ENCODE assay signal across 8 cellular contexts in genomic region chr17:48542114-48542955, GRCh38. TPM values are rescaled to one million over a fixed set of nuclear protein-coding genes. Genes with fewer than 3 reads are reported as not detected.
DNase-seq lines count a peak whose midpoint lies in the region; ATAC-seq lines count a peak whose summit lies in the region.

No MANE protein-coding gene starts in this region.

- peak; percentile 50 for DNase-seq in EH (ENCODE audit: low read depth)
- DNase-seq in T-cell, result peak in 10 of 34 experiments; percentile 16 to 49 (median 21)
- DNase-seq in effector memory CD4-positive, alpha-beta T cell, result no peak
- DNase-seq in naive B cell, result peak; percentile 21
- no peak for DNase-seq in NCI-H1417 treated with DMSO at 0.1 percent for 48 hours (lab: John Stamatoyannopoulos, UW)
- no peak for DNase-seq in posterior cingulate gyrus
- no peak for DNase-seq in Kasumi-1 (lab: John Stamatoyannopoulos, UW)

- H3K27ac Mint-ChIP-seq in T-cell, result peak overlapping the region; percentile 99 to 100
- peak overlapping the region in 5 of 6 donors; percentile 90 to 99 (median 93) for H3K27ac Mint-ChIP-seq in naive B cell

- H3K9me3 Mint-ChIP-seq in T-cell (no peaks in the 10 kb centered on the region), naive B cell (no peaks in the 10 kb centered on the region)

- peaks cover 41 to 63% (median 49%) of the 10 kb centered on the region in 3 donors for H3K4me1 Mint-ChIP-seq in T-cell
- H3K4me1 Mint-ChIP-seq in naive B cell, result peaks cover 29 to 46% (median 40%) of the 10 kb centered on the region in 3 donors

- CTCF ChIA-PET in T-cell (lab: Charles Lee), result interaction anchor here (0.6 to 1.1 kb wide), 2 partner anchors 46 to 183 kb away, joined by 3 read pairs; no protein-coding TSS in a partner anchor

- H3K27me3 Mint-ChIP-seq in T-cell, result peaks cover 10 to 15% of the 10 kb centered on the region in 2 donors
- peaks cover 56 to 76% (median 71%) of the 10 kb centered on the region in 3 donors for H3K27me3 Mint-ChIP-seq in naive B cell

- H3K4me3 Mint-ChIP-seq in T-cell (peak overlapping the region; percentile 90 to 98 (median 91)), naive B cell (peak overlapping the region; percentile 85 to 99 (median 96))

- peaks cover 3% of the 10 kb centered on the region for H3K36me3 Mint-ChIP-seq in T-cell
- peaks cover 4 to 17% of the 10 kb centered on the region in 2 donors for H3K36me3 Mint-ChIP-seq in naive B cell

- intact Hi-C loops in posterior cingulate gyrus (cut with DNase I), result no loop called here

- H3K4me1 ChIP-seq in effector memory CD4-positive, alpha-beta T cell (ENCODE audit: control insufficient read depth, insufficient read depth, low read length, poor library complexity, severe bottlenecking), result peaks cover 23% of the 10 kb centered on the region

- no peak for ATAC-seq in T-cell (replicated peaks in 1 of 4)
- ATAC-seq in naive B cell (ENCODE audit: low read depth in 2 of 2), result peak in 1 of 2 donors; percentile 9
- no peak for ATAC-seq in GM19467 (IDR thresholded peaks at IDR 0.05; ENCODE audit: unreplicated experiment)

- H3K27ac ChIP-seq in effector memory CD4-positive, alpha-beta T cell (ENCODE audit: insufficient read depth, low read length, poor library complexity, severe bottlenecking), result peak overlapping the region; percentile 89

- POLR2A ChIA-PET in T-cell (lab: Charles Lee), result interaction anchor here in 1 of 2 donors (0.6 kb wide), 1 partner anchor 38 kb away, joined by 4 read pairs; no protein-coding TSS in a partner anchor

- peak overlapping the region; percentile 77 for H3K4me3 ChIP-seq in effector memory CD4-positive, alpha-beta T cell (ENCODE audit: insufficient read depth, low read depth, low read length, poor library complexity, severe bottlenecking)

- no peaks in the 10 kb centered on the region for H3K27me3 ChIP-seq in effector memory CD4-positive, alpha-beta T cell (replicated peaks; ENCODE audit: control insufficient read depth, insufficient read depth, low read length, poor library complexity, severe bottlenecking)

- H3K9me3 ChIP-seq in effector memory CD4-positive, alpha-beta T cell (ENCODE audit: control insufficient read depth, low read length), result no peaks in the 10 kb centered on the region

- H3K36me3 ChIP-seq in effector memory CD4-positive, alpha-beta T cell (ENCODE audit: control insufficient read depth, insufficient read depth, low read length), result no peaks in the 10 kb centered on the region

RNA-seq across cellular contexts. Expression of gene HOXB2, which starts 2.6 kb away (rescaled TPM):
- total RNA-seq in T-cell, result 10 to 100 TPM; 12.1 to 37.3 (median 25.6) TPM
- polyA plus RNA-seq in naive B cell (ENCODE audit: low read depth in 6 of 6), result 1 to 10 TPM; 2.3 to 9.3 (median 5.5) TPM

RNA-seq across cellular contexts. Expression of gene HOXB1, which starts 11.5 kb away (rescaled TPM):
- total RNA-seq in T-cell, result not detected
- not detected for polyA plus RNA-seq in naive B cell (ENCODE audit: low read depth in 6 of 6)

RNA-seq across cellular contexts. Expression of gene HOXB4, which starts 35.8 kb away (rescaled TPM):
- total RNA-seq in T-cell, result 1 to 10 TPM; 1.4 to 3.7 (median 1.5) TPM
- polyA plus RNA-seq in naive B cell (ENCODE audit: low read depth in 6 of 6), result under 1 TPM in 2 of 6 donors, not detected in 4; 0.07 to 0.25 TPM

RNA-seq across cellular contexts. Expression of gene HOXB3, which starts 47.7 kb away (rescaled TPM):
- total RNA-seq in T-cell, result 1 to 10 TPM; 3.5 to 7.7 (median 4.2) TPM
- polyA plus RNA-seq in naive B cell (ENCODE audit: low read depth in 6 of 6), result under 1 TPM in 1 of 6 donors, not detected in 5; 0.05 TPM

RNA-seq across cellular contexts. Expression of gene HOXB5, which starts 51.2 kb away (rescaled TPM):
- not detected for total RNA-seq in T-cell
- not detected for polyA plus RNA-seq in naive B cell (ENCODE audit: low read depth in 6 of 6)

Comparison
In these comparisons a context has a peak if more than half of its experiments do, and no peak if none do; other contexts are left out.
1. DNase-seq: peak in EH (single experiment) and naive B cell (single experiment); none in effector memory CD4-positive, alpha-beta T cell (0 of 3), NCI-H1417 treated with DMSO at 0.1 percent for 48 hours (single experiment), posterior cingulate gyrus (0 of 10) and Kasumi-1 (0 of 2).